Comparison of ENCODE assay signal across 11 cellular contexts in the genomic region with DNA sequence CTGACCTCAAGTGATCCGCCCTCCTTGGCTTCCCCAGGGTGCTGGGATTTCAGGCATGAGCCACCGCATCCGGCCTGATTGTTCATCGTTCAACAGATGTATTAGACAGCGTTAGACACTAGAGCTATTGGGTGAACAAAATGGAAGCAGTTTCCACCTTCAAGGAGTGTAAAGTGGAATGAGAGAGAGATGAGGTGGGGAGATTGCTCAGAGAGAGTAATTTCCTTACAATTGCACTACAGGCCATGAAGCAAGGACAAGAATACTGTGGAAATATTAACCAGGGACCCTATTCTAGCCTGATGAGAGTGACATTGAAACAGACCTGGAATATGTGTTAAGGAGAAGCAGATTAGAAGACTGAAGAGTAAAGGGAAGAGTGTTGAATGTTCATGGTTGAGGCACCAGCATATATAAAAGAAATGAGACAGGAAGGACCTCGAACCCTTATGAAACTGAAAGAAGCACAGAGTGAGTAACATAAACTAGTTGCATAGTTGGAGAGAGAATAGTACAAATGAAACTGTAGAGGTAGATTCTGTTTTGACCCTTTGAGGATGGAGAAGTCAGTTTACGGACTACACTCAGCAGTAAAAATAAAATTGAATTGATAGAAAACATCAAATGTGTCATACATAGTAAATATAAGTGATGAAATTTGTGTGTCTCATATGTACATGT. TPM values are rescaled to one million over a fixed set of nuclear protein-coding genes. Genes with fewer than 3 reads are reported as not detected.
DNase-seq lines count a peak whose midpoint lies in the region; ATAC-seq lines count a peak whose summit lies in the region.
"Had no signal": no experiment of that assay in that cellular context is flagged by ENCODE, and none has a peak within 500 bp of the region (broad histone marks: within the 10 kb centered on the region; RNA-seq: fewer than 3 reads in every experiment).

No MANE protein-coding gene starts in this region.

- no peaks in the 10 kb centered on the region for H3K27me3 ChIP-seq in naive thymus-derived CD4-positive, alpha-beta T cell (ENCODE audit: control insufficient read depth in 2 of 2, insufficient read depth in 2 of 2, low read length in 2 of 2)

- intact Hi-C loops in activated CD4-positive, alpha-beta T cell treated with anti-CD3 and anti-CD28 coated beads for 36 hours (cut with DNase I, micrococcal nuclease) = no loop called here
- intact Hi-C loops in naive thymus-derived CD4-positive, alpha-beta T cell (cut with micrococcal nuclease) = no loop called here

- H3K27me3 Mint-ChIP-seq in activated CD4-positive, alpha-beta T cell treated with anti-CD3 and anti-CD28 coated beads for 36 hours = no peaks in the 10 kb centered on the region
- no peaks in the 10 kb centered on the region for H3K27me3 Mint-ChIP-seq in naive thymus-derived CD4-positive, alpha-beta T cell

- no peak overlapping the region for H3K4me3 Mint-ChIP-seq in activated CD4-positive, alpha-beta T cell treated with anti-CD3 and anti-CD28 coated beads for 36 hours
- peak overlapping the region in 3 of 10 donors; percentile 4 to 76 (median 5) for H3K4me3 Mint-ChIP-seq in naive thymus-derived CD4-positive, alpha-beta T cell

- peaks cover 0 to 7% of the 10 kb centered on the region in 2 donors for H3K4me1 ChIP-seq in naive thymus-derived CD4-positive, alpha-beta T cell (ENCODE audit: control insufficient read depth in 2 of 2, insufficient read depth in 2 of 2, low read length in 2 of 2)

- no peaks in the 10 kb centered on the region for H3K9me3 Mint-ChIP-seq in activated CD4-positive, alpha-beta T cell treated with anti-CD3 and anti-CD28 coated beads for 36 hours (ENCODE audit: low read depth)
- peaks cover 0 to 2% (median 0%) of the 10 kb centered on the region in 11 donors for H3K9me3 Mint-ChIP-seq in naive thymus-derived CD4-positive, alpha-beta T cell

- no peaks in the 10 kb centered on the region for H3K36me3 ChIP-seq in naive thymus-derived CD4-positive, alpha-beta T cell (ENCODE audit: control insufficient read depth in 2 of 3, insufficient read depth in 3 of 3, low read length in 3 of 3)

- no peaks in the 10 kb centered on the region for H3K9me3 ChIP-seq in naive thymus-derived CD4-positive, alpha-beta T cell (ENCODE audit: control insufficient read depth in 2 of 3, low read length in 3 of 3)

- no peak overlapping the region for H3K4me3 ChIP-seq in naive thymus-derived CD4-positive, alpha-beta T cell (ENCODE audit: low read length)

- peaks cover 28% of the 10 kb centered on the region for H3K4me1 Mint-ChIP-seq in activated CD4-positive, alpha-beta T cell treated with anti-CD3 and anti-CD28 coated beads for 36 hours
- peaks cover 23 to 52% (median 36%) of the 10 kb centered on the region in 7 donors for H3K4me1 Mint-ChIP-seq in naive thymus-derived CD4-positive, alpha-beta T cell

- CTCF ChIA-PET in activated CD4-positive, alpha-beta T cell treated with anti-CD3 and anti-CD28 coated beads for 36 hours (lab: Charles Lee) = no interaction called here
- CTCF ChIA-PET in naive thymus-derived CD4-positive, alpha-beta T cell (lab: Charles Lee) = no interaction called here

- peaks cover 2% of the 10 kb centered on the region for H3K36me3 Mint-ChIP-seq in activated CD4-positive, alpha-beta T cell treated with anti-CD3 and anti-CD28 coated beads for 36 hours (ENCODE audit: low read depth)
- H3K36me3 Mint-ChIP-seq in naive thymus-derived CD4-positive, alpha-beta T cell = peaks cover 0 to 14% (median 9%) of the 10 kb centered on the region in 5 donors

- H3K27ac Mint-ChIP-seq in activated CD4-positive, alpha-beta T cell treated with anti-CD3 and anti-CD28 coated beads for 36 hours = peak overlapping the region; percentile 75
- peak overlapping the region in 3 of 9 donors; percentile 3 to 96 (median 49) for H3K27ac Mint-ChIP-seq in naive thymus-derived CD4-positive, alpha-beta T cell

- POLR2A ChIA-PET in activated CD4-positive, alpha-beta T cell treated with anti-CD3 and anti-CD28 coated beads for 36 hours (lab: Charles Lee) = no interaction called here
- POLR2A ChIA-PET in naive thymus-derived CD4-positive, alpha-beta T cell (lab: Charles Lee) = no interaction called here

- no peak overlapping the region for H3K27ac ChIP-seq in naive thymus-derived CD4-positive, alpha-beta T cell (ENCODE audit: low read depth, low read length)
- H3K27ac ChIP-seq: epithelial cell of prostate had no signal

- no peak for DNase-seq in activated CD4-positive, alpha-beta T cell treated with anti-CD3 and anti-CD28 coated beads for 36 hours
- DNase-seq in activated CD4-positive, alpha-beta T cell treated with anti-CD3 and anti-CD28 coated beads for 48 hours = no peak
- DNase-seq in naive thymus-derived CD4-positive, alpha-beta T cell = no peak
- no peak for DNase-seq in effector CD4-positive, alpha-beta T cell
- DNase-seq in NCI-H1048 (lab: John Stamatoyannopoulos, UW) = no peak
- DNase-seq: anterior cingulate cortex, NCI-H526 had no signal

- peak; percentile 91 for ATAC-seq in activated CD4-positive, alpha-beta T cell treated with anti-CD3 and anti-CD28 coated beads for 36 hours
- ATAC-seq in GM21717 (IDR thresholded peaks at IDR 0.05; ENCODE audit: unreplicated experiment) (peak; percentile 60), HG03565 (IDR thresholded peaks at IDR 0.05; ENCODE audit: unreplicated experiment) (peak; percentile 80), HG03139 (IDR thresholded peaks at IDR 0.05; ENCODE audit: unreplicated experiment) (no peak)
- peak; percentile 14 for ATAC-seq in naive thymus-derived CD4-positive, alpha-beta T cell

RNA-seq across cellular contexts. Expression of gene RTF1, which starts 7.2 kb away (rescaled TPM):
- total RNA-seq in activated CD4-positive, alpha-beta T cell treated with anti-CD3 and anti-CD28 coated beads for 36 hours = 10 to 100 TPM; 29.4 to 32.3 TPM
- 10 to 100 TPM; 34.0 to 41.3 (median 37.2) TPM for total RNA-seq in naive thymus-derived CD4-positive, alpha-beta T cell
- 10 to 100 TPM; 11.7 to 22.5 TPM for polyA plus RNA-seq in naive thymus-derived CD4-positive, alpha-beta T cell

RNA-seq across cellular contexts. Expression of gene NDUFAF1, which starts 21.8 kb away (rescaled TPM):
- total RNA-seq in activated CD4-positive, alpha-beta T cell treated with anti-CD3 and anti-CD28 coated beads for 36 hours = 10 to 100 TPM; 16.9 to 27.2 TPM
- total RNA-seq in naive thymus-derived CD4-positive, alpha-beta T cell = 10 to 100 TPM in 3 of 5 experiments, 1 to 10 TPM in 2; 3.6 to 19.5 (median 12.2) TPM
- polyA plus RNA-seq in naive thymus-derived CD4-positive, alpha-beta T cell = 10 to 100 TPM; 21.6 to 23.8 TPM
